ENCODE assay signal across 1 cellular context in genomic region chr19:10764340-10764894, GRCh38.
A peak's percentile ranks its signal among the peaks of the same experiment; 100 is the strongest.
TF ChIP-seq lines count a peak whose summit lies in the region.

No MANE protein-coding gene starts in this region.

TF ChIP-seq in HepG2, 621 proteins besides CTCF, POLR2A, EP300 and RAD21 (continued from another document and continues in another):
- TF ChIP-seq, protein P1, sequence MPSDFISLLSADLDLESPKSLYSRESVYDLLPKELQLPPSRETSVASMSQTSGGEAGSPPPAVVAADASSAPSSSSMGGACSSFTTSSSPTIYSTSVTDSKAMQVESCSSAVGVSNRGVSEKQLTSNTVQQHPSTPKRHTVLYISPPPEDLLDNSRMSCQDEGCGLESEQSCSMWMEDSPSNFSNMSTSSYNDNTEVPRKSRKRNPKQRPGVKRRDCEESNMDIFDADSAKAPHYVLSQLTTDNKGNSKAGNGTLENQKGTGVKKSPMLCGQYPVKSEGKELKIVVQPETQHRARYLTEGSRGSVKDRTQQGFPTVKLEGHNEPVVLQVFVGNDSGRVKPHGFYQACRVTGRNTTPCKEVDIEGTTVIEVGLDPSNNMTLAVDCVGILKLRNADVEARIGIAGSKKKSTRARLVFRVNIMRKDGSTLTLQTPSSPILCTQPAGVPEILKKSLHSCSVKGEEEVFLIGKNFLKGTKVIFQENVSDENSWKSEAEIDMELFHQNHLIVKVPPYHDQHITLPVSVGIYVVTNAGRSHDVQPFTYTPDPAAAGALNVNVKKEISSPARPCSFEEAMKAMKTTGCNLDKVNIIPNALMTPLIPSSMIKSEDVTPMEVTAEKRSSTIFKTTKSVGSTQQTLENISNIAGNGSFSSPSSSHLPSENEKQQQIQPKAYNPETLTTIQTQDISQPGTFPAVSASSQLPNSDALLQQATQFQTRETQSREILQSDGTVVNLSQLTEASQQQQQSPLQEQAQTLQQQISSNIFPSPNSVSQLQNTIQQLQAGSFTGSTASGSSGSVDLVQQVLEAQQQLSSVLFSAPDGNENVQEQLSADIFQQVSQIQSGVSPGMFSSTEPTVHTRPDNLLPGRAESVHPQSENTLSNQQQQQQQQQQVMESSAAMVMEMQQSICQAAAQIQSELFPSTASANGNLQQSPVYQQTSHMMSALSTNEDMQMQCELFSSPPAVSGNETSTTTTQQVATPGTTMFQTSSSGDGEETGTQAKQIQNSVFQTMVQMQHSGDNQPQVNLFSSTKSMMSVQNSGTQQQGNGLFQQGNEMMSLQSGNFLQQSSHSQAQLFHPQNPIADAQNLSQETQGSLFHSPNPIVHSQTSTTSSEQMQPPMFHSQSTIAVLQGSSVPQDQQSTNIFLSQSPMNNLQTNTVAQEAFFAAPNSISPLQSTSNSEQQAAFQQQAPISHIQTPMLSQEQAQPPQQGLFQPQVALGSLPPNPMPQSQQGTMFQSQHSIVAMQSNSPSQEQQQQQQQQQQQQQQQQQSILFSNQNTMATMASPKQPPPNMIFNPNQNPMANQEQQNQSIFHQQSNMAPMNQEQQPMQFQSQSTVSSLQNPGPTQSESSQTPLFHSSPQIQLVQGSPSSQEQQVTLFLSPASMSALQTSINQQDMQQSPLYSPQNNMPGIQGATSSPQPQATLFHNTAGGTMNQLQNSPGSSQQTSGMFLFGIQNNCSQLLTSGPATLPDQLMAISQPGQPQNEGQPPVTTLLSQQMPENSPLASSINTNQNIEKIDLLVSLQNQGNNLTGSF (CRISPR knock-in tag; IDR thresholded peaks at IDR 0.05) = no peak
- TF ChIP-seq MAF1 (CRISPR knock-in tag; IDR thresholded peaks at IDR 0.05; ENCODE audit: borderline replicate concordance) (no peak; the same call in 1 of the 2 replicates), FIP1L1 (IDR thresholded peaks at IDR 0.05; ENCODE audit: borderline replicate concordance, insufficient read depth, low read depth, low read length) (no peak), NR2F1 (CRISPR knock-in tag; IDR thresholded peaks at IDR 0.05) (peak; percentile 88 to 92), ZNF335 (CRISPR knock-in tag; IDR thresholded peaks at IDR 0.05) (peak; percentile 93), GMEB1 (CRISPR knock-in tag; IDR thresholded peaks at IDR 0.05; ENCODE audit: borderline replicate concordance) (peak; percentile 56; the same call in 1 of the 2 replicates), RAD51 (IDR thresholded peaks at IDR 0.05; ENCODE audit: borderline replicate concordance) (no peak), ZNF121 (CRISPR knock-in tag; IDR thresholded peaks at IDR 0.05) (peak; percentile 68), TEAD3 (CRISPR knock-in tag; optimal IDR thresholded peaks at IDR 0.05; ENCODE audit: borderline replicate concordance) (peak; percentile 100), AHR (CRISPR knock-in tag; IDR thresholded peaks at IDR 0.05) (0 out of 2 replicates have a peak, but pooled peaks have one; percentile 25), ZFYVE20 (CRISPR knock-in tag; IDR thresholded peaks at IDR 0.05; ENCODE audit: borderline replicate concordance, low read depth) (no peak), YY1 (IDR thresholded peaks at IDR 0.05; ENCODE audit: insufficient read depth, insufficient replicate concordance, low read depth, low read length) (no peak), ZNF670 (CRISPR knock-in tag; IDR thresholded peaks at IDR 0.05; ENCODE audit: borderline replicate concordance) (peak; percentile 75; the same call in 1 of the 2 replicates), ZNF652 (CRISPR knock-in tag; IDR thresholded peaks at IDR 0.05; ENCODE audit: borderline replicate concordance, low read depth) (no peak), PAF1 (CRISPR knock-in tag; IDR thresholded peaks at IDR 0.05) (no peak), NFYB (CRISPR knock-in tag; IDR thresholded peaks at IDR 0.05) (peak; percentile 39; the same call in 1 of the 2 replicates), SP5 (CRISPR knock-in tag; IDR thresholded peaks at IDR 0.05; ENCODE audit: borderline replicate concordance, low read depth) (peak; percentile 90), ZNF609 (CRISPR knock-in tag; IDR thresholded peaks at IDR 0.05; ENCODE audit: borderline replicate concordance) (peak; percentile 90; the same call in 1 of the 2 replicates), MAFF (IDR thresholded peaks at IDR 0.05; ENCODE audit: low read depth, low read length) (no peak), GATAD2A (CRISPR knock-in tag; IDR thresholded peaks at IDR 0.05) (peak; percentile 96), ZNF446 (CRISPR knock-in tag; IDR thresholded peaks at IDR 0.05) (no peak), ZNF850 (CRISPR knock-in tag; conservative IDR thresholded peaks at IDR 0.05) (no peak)
- TF ChIP-seq, protein P2, sequence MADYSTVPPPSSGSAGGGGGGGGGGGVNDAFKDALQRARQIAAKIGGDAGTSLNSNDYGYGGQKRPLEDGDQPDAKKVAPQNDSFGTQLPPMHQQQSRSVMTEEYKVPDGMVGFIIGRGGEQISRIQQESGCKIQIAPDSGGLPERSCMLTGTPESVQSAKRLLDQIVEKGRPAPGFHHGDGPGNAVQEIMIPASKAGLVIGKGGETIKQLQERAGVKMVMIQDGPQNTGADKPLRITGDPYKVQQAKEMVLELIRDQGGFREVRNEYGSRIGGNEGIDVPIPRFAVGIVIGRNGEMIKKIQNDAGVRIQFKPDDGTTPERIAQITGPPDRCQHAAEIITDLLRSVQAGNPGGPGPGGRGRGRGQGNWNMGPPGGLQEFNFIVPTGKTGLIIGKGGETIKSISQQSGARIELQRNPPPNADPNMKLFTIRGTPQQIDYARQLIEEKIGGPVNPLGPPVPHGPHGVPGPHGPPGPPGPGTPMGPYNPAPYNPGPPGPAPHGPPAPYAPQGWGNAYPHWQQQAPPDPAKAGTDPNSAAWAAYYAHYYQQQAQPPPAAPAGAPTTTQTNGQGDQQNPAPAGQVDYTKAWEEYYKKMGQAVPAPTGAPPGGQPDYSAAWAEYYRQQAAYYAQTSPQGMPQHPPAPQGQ (CRISPR knock-in tag; IDR thresholded peaks at IDR 0.05; ENCODE audit: borderline replicate concordance) = no peak
- TF ChIP-seq, protein P3, sequence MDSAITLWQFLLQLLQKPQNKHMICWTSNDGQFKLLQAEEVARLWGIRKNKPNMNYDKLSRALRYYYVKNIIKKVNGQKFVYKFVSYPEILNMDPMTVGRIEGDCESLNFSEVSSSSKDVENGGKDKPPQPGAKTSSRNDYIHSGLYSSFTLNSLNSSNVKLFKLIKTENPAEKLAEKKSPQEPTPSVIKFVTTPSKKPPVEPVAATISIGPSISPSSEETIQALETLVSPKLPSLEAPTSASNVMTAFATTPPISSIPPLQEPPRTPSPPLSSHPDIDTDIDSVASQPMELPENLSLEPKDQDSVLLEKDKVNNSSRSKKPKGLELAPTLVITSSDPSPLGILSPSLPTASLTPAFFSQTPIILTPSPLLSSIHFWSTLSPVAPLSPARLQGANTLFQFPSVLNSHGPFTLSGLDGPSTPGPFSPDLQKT (CRISPR knock-in tag; IDR thresholded peaks at IDR 0.05; ENCODE audit: borderline replicate concordance) = no peak
- TF ChIP-seq, protein P4, sequence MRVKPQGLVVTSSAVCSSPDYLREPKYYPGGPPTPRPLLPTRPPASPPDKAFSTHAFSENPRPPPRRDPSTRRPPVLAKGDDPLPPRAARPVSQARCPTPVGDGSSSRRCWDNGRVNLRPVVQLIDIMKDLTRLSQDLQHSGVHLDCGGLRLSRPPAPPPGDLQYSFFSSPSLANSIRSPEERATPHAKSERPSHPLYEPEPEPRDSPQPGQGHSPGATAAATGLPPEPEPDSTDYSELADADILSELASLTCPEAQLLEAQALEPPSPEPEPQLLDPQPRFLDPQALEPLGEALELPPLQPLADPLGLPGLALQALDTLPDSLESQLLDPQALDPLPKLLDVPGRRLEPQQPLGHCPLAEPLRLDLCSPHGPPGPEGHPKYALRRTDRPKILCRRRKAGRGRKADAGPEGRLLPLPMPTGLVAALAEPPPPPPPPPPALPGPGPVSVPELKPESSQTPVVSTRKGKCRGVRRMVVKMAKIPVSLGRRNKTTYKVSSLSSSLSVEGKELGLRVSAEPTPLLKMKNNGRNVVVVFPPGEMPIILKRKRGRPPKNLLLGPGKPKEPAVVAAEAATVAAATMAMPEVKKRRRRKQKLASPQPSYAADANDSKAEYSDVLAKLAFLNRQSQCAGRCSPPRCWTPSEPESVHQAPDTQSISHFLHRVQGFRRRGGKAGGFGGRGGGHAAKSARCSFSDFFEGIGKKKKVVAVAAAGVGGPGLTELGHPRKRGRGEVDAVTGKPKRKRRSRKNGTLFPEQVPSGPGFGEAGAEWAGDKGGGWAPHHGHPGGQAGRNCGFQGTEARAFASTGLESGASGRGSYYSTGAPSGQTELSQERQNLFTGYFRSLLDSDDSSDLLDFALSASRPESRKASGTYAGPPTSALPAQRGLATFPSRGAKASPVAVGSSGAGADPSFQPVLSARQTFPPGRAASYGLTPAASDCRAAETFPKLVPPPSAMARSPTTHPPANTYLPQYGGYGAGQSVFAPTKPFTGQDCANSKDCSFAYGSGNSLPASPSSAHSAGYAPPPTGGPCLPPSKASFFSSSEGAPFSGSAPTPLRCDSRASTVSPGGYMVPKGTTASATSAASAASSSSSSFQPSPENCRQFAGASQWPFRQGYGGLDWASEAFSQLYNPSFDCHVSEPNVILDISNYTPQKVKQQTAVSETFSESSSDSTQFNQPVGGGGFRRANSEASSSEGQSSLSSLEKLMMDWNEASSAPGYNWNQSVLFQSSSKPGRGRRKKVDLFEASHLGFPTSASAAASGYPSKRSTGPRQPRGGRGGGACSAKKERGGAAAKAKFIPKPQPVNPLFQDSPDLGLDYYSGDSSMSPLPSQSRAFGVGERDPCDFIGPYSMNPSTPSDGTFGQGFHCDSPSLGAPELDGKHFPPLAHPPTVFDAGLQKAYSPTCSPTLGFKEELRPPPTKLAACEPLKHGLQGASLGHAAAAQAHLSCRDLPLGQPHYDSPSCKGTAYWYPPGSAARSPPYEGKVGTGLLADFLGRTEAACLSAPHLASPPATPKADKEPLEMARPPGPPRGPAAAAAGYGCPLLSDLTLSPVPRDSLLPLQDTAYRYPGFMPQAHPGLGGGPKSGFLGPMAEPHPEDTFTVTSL (CRISPR knock-in tag; IDR thresholded peaks at IDR 0.05; ENCODE audit: borderline replicate concordance) = peak; percentile 62; the same call in 1 of the 2 replicates
- TF ChIP-seq, protein P5, sequence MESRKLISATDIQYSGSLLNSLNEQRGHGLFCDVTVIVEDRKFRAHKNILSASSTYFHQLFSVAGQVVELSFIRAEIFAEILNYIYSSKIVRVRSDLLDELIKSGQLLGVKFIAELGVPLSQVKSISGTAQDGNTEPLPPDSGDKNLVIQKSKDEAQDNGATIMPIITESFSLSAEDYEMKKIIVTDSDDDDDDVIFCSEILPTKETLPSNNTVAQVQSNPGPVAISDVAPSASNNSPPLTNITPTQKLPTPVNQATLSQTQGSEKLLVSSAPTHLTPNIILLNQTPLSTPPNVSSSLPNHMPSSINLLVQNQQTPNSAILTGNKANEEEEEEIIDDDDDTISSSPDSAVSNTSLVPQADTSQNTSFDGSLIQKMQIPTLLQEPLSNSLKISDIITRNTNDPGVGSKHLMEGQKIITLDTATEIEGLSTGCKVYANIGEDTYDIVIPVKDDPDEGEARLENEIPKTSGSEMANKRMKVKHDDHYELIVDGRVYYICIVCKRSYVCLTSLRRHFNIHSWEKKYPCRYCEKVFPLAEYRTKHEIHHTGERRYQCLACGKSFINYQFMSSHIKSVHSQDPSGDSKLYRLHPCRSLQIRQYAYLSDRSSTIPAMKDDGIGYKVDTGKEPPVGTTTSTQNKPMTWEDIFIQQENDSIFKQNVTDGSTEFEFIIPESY (CRISPR knock-in tag; IDR thresholded peaks at IDR 0.05) = peak; percentile 87
- TF ChIP-seq, protein P6, sequence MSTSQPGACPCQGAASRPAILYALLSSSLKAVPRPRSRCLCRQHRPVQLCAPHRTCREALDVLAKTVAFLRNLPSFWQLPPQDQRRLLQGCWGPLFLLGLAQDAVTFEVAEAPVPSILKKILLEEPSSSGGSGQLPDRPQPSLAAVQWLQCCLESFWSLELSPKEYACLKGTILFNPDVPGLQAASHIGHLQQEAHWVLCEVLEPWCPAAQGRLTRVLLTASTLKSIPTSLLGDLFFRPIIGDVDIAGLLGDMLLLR (CRISPR knock-in tag; IDR thresholded peaks at IDR 0.05) = no peak
